ENCODE assay signal across 8 cellular contexts in the genomic region with DNA sequence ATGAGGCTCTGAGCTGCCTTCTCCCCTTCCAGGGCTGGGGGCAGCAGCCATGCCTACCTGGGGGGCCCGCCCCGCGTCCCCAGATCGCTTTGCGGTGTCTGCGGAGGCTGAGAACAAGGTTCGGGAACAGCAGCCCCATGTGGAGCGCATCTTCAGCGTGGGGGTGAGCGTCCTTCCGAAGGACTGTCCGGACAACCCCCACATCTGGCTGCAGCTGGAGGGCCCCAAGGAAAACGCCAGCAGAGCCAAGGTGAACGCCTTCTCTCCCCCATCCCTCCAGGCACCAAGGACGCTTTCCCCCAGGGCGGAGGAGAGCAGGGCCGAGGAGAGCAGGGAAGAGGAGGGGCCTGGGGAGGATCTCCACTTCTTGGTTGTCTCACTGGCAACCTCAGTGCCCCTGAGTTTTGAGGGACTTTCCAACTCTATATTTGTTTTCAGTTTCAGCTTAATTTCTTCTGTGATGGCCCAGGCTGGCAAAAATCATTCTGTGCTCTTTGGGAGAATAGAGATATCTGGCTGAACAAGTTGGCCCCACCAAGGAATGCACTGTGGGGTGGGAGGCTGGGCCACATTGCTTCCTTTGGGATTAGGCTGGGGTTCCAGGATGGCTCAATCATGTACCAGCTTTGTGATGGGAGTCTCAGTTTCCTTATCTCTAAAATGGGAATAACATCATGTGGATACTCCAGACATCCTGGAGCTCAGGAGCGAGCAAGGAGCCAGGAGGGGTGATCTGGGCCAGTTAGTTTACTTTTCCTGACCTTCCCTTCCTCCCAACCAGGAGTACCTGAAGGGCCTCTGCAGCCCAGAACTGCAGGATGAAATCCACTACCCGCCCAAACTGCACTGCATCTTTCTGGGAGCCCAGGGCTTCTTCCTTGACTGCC. TPM values are rescaled to one million over a fixed set of nuclear protein-coding genes. Genes with fewer than 3 reads are reported as not detected.
A peak's percentile ranks its signal among the peaks of the same experiment; 100 is the strongest.
DNase-seq lines count a peak whose midpoint lies in the region; ATAC-seq, FAIRE-seq and TF ChIP-seq lines count a peak whose summit lies in the region.

No MANE protein-coding gene starts in this region.

- peaks cover 25% of the 10 kb centered on the region for H3K36me3 Mint-ChIP-seq in activated CD4-positive, alpha-beta memory T cell treated with anti-CD3 and anti-CD28 coated beads for 36 hours
- H3K36me3 Mint-ChIP-seq in nephron progenitor cell (ENCODE audit: low read depth): peaks cover 21% of the 10 kb centered on the region

- no peak for TF ChIP-seq CTCF in nephron progenitor cell (IDR thresholded peaks at IDR 0.05)
- no peak for TF ChIP-seq CTCF in upper lobe of left lung (IDR thresholded peaks at IDR 0.05)
- no peak for TF ChIP-seq CTCF in D721Med (IDR thresholded peaks at IDR 0.05; ENCODE audit: insufficient read depth, missing control alignments)

- no peaks in the 10 kb centered on the region for H3K9me3 Mint-ChIP-seq in activated CD4-positive, alpha-beta memory T cell treated with anti-CD3 and anti-CD28 coated beads for 36 hours
- H3K9me3 Mint-ChIP-seq in nephron progenitor cell: no peaks in the 10 kb centered on the region

- peak overlapping the region; percentile 58 to 80 (median 61) for H3K4me3 ChIP-seq in upper lobe of left lung

- intact Hi-C loops in activated CD4-positive, alpha-beta memory T cell treated with anti-CD3 and anti-CD28 coated beads for 36 hours (cut with micrococcal nuclease): loop anchor here (1.0 to 5.0 kb wide), 7 partner anchors 11 to 284 kb away; a partner anchor contains a TSS

- ATAC-seq in GM18511 (IDR thresholded peaks at IDR 0.05; ENCODE audit: unreplicated experiment): peak; percentile 28
- ATAC-seq in HG03442 (IDR thresholded peaks at IDR 0.05; ENCODE audit: unreplicated experiment): peak; percentile 26
- ATAC-seq in upper lobe of left lung (ENCODE audit: low FRiP score in 2 of 2): peak; percentile 33 to 51

- FAIRE-seq in D721Med (lab: Jason Lieb, UNC): no peak

- peaks cover 13 to 43% (median 23%) of the 10 kb centered on the region in 4 donors for H3K36me3 ChIP-seq in upper lobe of left lung

- H3K4me1 ChIP-seq in upper lobe of left lung: peaks cover 28 to 52% (median 30%) of the 10 kb centered on the region in 4 donors

- H3K9me3 ChIP-seq in upper lobe of left lung: no peaks in the 10 kb centered on the region

- H3K4me3 Mint-ChIP-seq in activated CD4-positive, alpha-beta memory T cell treated with anti-CD3 and anti-CD28 coated beads for 36 hours: peak overlapping the region; percentile 91
- peak overlapping the region; percentile 86 for H3K4me3 Mint-ChIP-seq in nephron progenitor cell

- CTCF ChIA-PET in activated CD4-positive, alpha-beta memory T cell treated with anti-CD3 and anti-CD28 coated beads for 36 hours (lab: Charles Lee): interaction anchor here (0.6 to 21.1 kb wide), 48 partner anchors 8 to 236 kb away, joined by 3 to 968 read pairs (median 5); a partner anchor contains a TSS

- H3K27me3 ChIP-seq in upper lobe of left lung: no peaks in the 10 kb centered on the region

- no peak for TF ChIP-seq EP300 in upper lobe of left lung (IDR thresholded peaks at IDR 0.05)

- TF ChIP-seq POLR2A in upper lobe of left lung (IDR thresholded peaks at IDR 0.05): no peak

- 9 to 44% methylated on average over 3 to 19 of the region's 19 CpGs for WGBS in upper lobe of left lung, 2 donors

- H3K27ac ChIP-seq in epithelial cell of prostate (peak overlapping the region; percentile 96), upper lobe of left lung (peak overlapping the region; percentile 94 to 98 (median 96))

- POLR2A ChIA-PET in activated CD4-positive, alpha-beta memory T cell treated with anti-CD3 and anti-CD28 coated beads for 36 hours (lab: Charles Lee): interaction anchor here (0.6 to 4.0 kb wide), 28 partner anchors 8 to 271 kb away, joined by 3 to 67 read pairs (median 4); a partner anchor contains a TSS

- H3K27ac Mint-ChIP-seq in activated CD4-positive, alpha-beta memory T cell treated with anti-CD3 and anti-CD28 coated beads for 36 hours: peak overlapping the region; percentile 98
- no peak overlapping the region for H3K27ac Mint-ChIP-seq in nephron progenitor cell

- peaks cover 44% of the 10 kb centered on the region for H3K4me1 Mint-ChIP-seq in activated CD4-positive, alpha-beta memory T cell treated with anti-CD3 and anti-CD28 coated beads for 36 hours (ENCODE audit: low read depth)
- H3K4me1 Mint-ChIP-seq in nephron progenitor cell: peaks cover 42% of the 10 kb centered on the region

- H3K27me3 Mint-ChIP-seq in activated CD4-positive, alpha-beta memory T cell treated with anti-CD3 and anti-CD28 coated beads for 36 hours: no peaks in the 10 kb centered on the region
- peaks cover 15% of the 10 kb centered on the region for H3K27me3 Mint-ChIP-seq in nephron progenitor cell (ENCODE audit: low read depth, poor library complexity)

- peak; percentile 78 for DNase-seq in activated CD4-positive, alpha-beta memory T cell treated with anti-CD3 and anti-CD28 coated beads for 36 hours
- DNase-seq in epithelial cell of prostate (ENCODE audit: low read depth, low spot score): no peak
- DNase-seq in nephron progenitor cell: peak; percentile 23
- DNase-seq in upper lobe of left lung: peak in 1 of 2 donors; percentile 84
- no peak for DNase-seq in D721Med (ENCODE audit: insufficient read length, low spot score)
- DNase-seq in islet precursor cell: no peak

RNA-seq across cellular contexts. Expression of a gene that starts 1.2 kb away (rescaled TPM):
- 10 to 100 TPM; 62.5 to 62.9 TPM for total RNA-seq in activated CD4-positive, alpha-beta memory T cell treated with anti-CD3 and anti-CD28 coated beads for 36 hours
- 100 to 1,000 TPM in 1 of 6 donors, 10 to 100 TPM in 5; 43.9 to 136 (median 66.4) TPM for total RNA-seq in upper lobe of left lung

RNA-seq across cellular contexts. Expression of a gene that starts 1.5 kb away (rescaled TPM):
- total RNA-seq in activated CD4-positive, alpha-beta memory T cell treated with anti-CD3 and anti-CD28 coated beads for 36 hours: 1 to 10 TPM; 8.6 to 9.3 TPM
- 1 to 10 TPM; 1.1 to 4.2 (median 3.1) TPM for total RNA-seq in upper lobe of left lung

RNA-seq across cellular contexts. Expression of a gene that starts 11.7 kb away (rescaled TPM):
- total RNA-seq in activated CD4-positive, alpha-beta memory T cell treated with anti-CD3 and anti-CD28 coated beads for 36 hours: 10 to 100 TPM; 36.2 to 43.8 TPM
- total RNA-seq in upper lobe of left lung: 10 to 100 TPM; 34.9 to 88.0 (median 52.6) TPM

RNA-seq across cellular contexts. Expression of a gene that starts 32.1 kb away (rescaled TPM):
- total RNA-seq in activated CD4-positive, alpha-beta memory T cell treated with anti-CD3 and anti-CD28 coated beads for 36 hours: under 1 TPM; 0.02 to 0.22 TPM
- total RNA-seq in upper lobe of left lung: 10 to 100 TPM in 5 of 6 donors, 1 to 10 TPM in 1; 5.5 to 18.7 (median 14.4) TPM

Comparison
In these comparisons a context has a peak if more than half of its experiments do, and no peak if none do; other contexts are left out.
1. DNase-seq: peak in activated CD4-positive, alpha-beta memory T cell treated with anti-CD3 and anti-CD28 coated beads for 36 hours (single experiment) and nephron progenitor cell (single experiment); none in epithelial cell of prostate (single experiment), D721Med (single experiment) and islet precursor cell (single experiment).
2. Peak in every context shown above with its lines, with median percentiles within 50 percentile points of each other: ATAC-seq.